Comparison of ENCODE assay signal across 1 cellular context in genomic region chr3:170802164-170803151, GRCh38.
TF ChIP-seq lines count a peak whose summit lies in the region.

No MANE protein-coding gene starts in this region.

TF ChIP-seq in SK-N-SH, 30 proteins besides CTCF, POLR2A, EP300 and RAD21 (continued from another document):
- TF ChIP-seq TEAD4 (IDR thresholded peaks at IDR 0.05; ENCODE audit: borderline replicate concordance, insufficient read depth) (peak; percentile 69), NFIC (IDR thresholded peaks at IDR 0.05; ENCODE audit: borderline replicate concordance) (peak; percentile 67; the same call in 1 of the 2 replicates), USF1 (IDR thresholded peaks at IDR 0.05; ENCODE audit: borderline replicate concordance, low read depth) (peak; percentile 55; the same call in 1 of the 2 replicates), RCOR1 (IDR thresholded peaks at IDR 0.05; ENCODE audit: low read length) (no peak), NRF1 (IDR thresholded peaks at IDR 0.05; ENCODE audit: low read depth, low read length) (no peak), GATA2 (CRISPR knock-in tag; IDR thresholded peaks at IDR 0.05) (no peak), CHD2 (IDR thresholded peaks at IDR 0.05; ENCODE audit: low read length, partially characterized antibody) (no peak), ZBTB33 (IDR thresholded peaks at IDR 0.05; ENCODE audit: borderline replicate concordance, low read depth) (peak; percentile 49; the same call in 1 of the 2 replicates), EZH2phosphoT487 (IDR thresholded peaks at IDR 0.05; ENCODE audit: borderline replicate concordance, low read depth) (no peak), FOSL2 (IDR thresholded peaks at IDR 0.05; ENCODE audit: borderline replicate concordance, low read depth) (peak; percentile 94), JUND (IDR thresholded peaks at IDR 0.05) (peak; percentile 93), FOXM1 (IDR thresholded peaks at IDR 0.05; ENCODE audit: low read depth) (peak; percentile 70; the same call in 1 of the 2 replicates), TAF1 (IDR thresholded peaks at IDR 0.05; ENCODE audit: borderline replicate concordance, low read depth, low read length) (no peak), FOXJ3 (CRISPR knock-in tag; IDR thresholded peaks at IDR 0.05) (no peak), GABPA (IDR thresholded peaks at IDR 0.05; ENCODE audit: low read depth) (no peak), ELF1 (IDR thresholded peaks at IDR 0.05) (peak; percentile 37; the same call in 1 of the 2 replicates), RXRA (IDR thresholded peaks at IDR 0.05; ENCODE audit: borderline replicate concordance, low read depth) (peak; percentile 92), USF2 (IDR thresholded peaks at IDR 0.05; ENCODE audit: borderline replicate concordance, low read depth, low read length) (no peak), MEF2A (IDR thresholded peaks at IDR 0.05; ENCODE audit: borderline replicate concordance, low read depth) (no peak)
TF ChIP-seq in SK-N-SH: peak in this region for 14.
